10 cellular contexts compared by ENCODE assay signal in the genomic region with DNA sequence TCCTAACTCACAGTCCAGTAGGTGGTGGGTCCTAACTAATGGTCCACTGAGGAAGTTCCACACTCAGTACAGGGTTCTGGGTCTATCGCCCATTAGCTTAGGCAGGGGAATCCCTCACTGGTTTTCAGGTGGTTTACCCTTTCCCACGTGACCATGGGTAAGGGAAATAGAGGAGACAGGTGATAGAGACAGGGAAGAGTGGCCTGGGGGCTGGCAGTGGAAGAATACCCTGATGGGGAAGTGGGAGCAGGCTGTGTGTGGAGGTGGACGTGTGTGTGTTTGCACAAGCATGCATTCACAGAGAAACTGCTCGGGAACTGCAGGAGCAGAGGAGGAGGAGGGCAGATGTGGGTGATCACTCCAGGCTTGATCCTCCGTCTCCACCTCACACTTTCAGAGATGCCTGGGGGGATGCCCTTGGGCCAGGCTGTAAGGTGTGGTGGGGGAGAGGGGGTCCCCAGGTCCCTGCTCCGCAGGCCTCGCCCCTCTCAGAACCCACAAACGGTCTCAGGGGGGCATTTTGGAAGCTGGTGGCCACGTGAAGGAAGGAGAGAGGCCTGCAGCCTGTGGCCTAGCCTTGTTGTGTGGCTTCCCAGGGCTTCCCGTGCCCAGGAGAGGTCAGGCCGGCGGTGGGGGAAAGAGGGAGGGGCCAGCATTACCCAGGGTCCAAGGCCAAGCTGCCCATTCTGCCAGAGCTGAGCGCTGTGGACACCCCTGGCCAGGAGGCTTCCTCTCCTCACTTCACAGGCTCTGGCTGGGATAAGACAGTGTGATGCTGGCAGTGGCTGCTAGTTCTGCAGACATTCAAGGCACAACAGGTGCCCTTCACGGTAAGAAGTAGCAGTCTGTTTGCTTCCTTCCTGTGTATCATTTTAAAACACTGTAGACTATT.
DNase-seq lines count a peak whose midpoint lies in the region; ATAC-seq and TF ChIP-seq lines count a peak whose summit lies in the region.
"Had no signal": no experiment of that assay in that cellular context is flagged by ENCODE, and none has a peak within 500 bp of the region (broad histone marks: within the 10 kb centered on the region; RNA-seq: fewer than 3 reads in every experiment).

No MANE protein-coding gene starts in this region.

- H2BK5ac ChIP-seq in neuronal stem cell (ENCODE audit: low read length) = no peak overlapping the region

- H3K4me2 ChIP-seq in neuronal stem cell (ENCODE audit: insufficient read depth, low read length, poor library complexity, severe bottlenecking) (no peak overlapping the region), neural progenitor cell (no peak overlapping the region)

- H3K27ac Mint-ChIP-seq in central memory CD8-positive, alpha-beta T cell (ENCODE audit: low read depth) = peak overlapping the region; percentile 88
- H3K27ac Mint-ChIP-seq in neural progenitor cell = no peak overlapping the region

- H3K9ac ChIP-seq in neuronal stem cell (ENCODE audit: low read depth, low read length, poor library complexity) = no peak overlapping the region
- H3K9ac ChIP-seq in neural progenitor cell = no peak overlapping the region

- peak overlapping the region; percentile 43 for H2AK5ac ChIP-seq in neuronal stem cell (ENCODE audit: low read depth, low read length)

- peaks cover 0 to 14% of the 10 kb centered on the region in 2 donors for H3K36me3 ChIP-seq in neuronal stem cell (replicated peaks in 1 of 2; ENCODE audit: control insufficient read depth in 2 of 2, insufficient read depth in 2 of 2, low read length in 2 of 2)
- peaks cover 0 to 26% of the 10 kb centered on the region in 2 donors for H3K36me3 ChIP-seq in left lung
- peaks cover 8 to 95% (median 84%) of the 10 kb centered on the region in 4 donors for H3K36me3 ChIP-seq in stomach
- H3K36me3 ChIP-seq in neural progenitor cell = no peaks in the 10 kb centered on the region

- H3K27me3 ChIP-seq in neuronal stem cell (ENCODE audit: control insufficient read depth in 3 of 3, insufficient read depth in 3 of 3, low read depth in 1 of 3, low read length in 3 of 3) (no peaks in the 10 kb centered on the region), left lung (no peaks in the 10 kb centered on the region), stomach (no peaks in the 10 kb centered on the region), neural progenitor cell (no peaks in the 10 kb centered on the region)
- H3K27me3 ChIP-seq: sigmoid colon had no signal

- intact Hi-C loops in left lung (cut with DNase I) (no loop called here), stomach (cut with DNase I; ENCODE audit: low total_unique reads) (no loop called here)

- H4K8ac ChIP-seq in neuronal stem cell (ENCODE audit: low read depth, low read length) = no peak overlapping the region

- no peak overlapping the region for H3K4ac ChIP-seq in neuronal stem cell (ENCODE audit: low read length)

- no CpG with 5 or more reads among the region's 14 CpGs for WGBS in neuronal stem cell (ENCODE audit: extremely low coverage in 2 of 2, insufficient read length in 2 of 2, insufficient replicate concordance in 1 of 2), 2 donors
- 67 to 90% (median 82%) methylated on average over 11 to 14 of the region's 14 CpGs for WGBS in stomach, 5 donors

- H3K9me3 Mint-ChIP-seq in central memory CD8-positive, alpha-beta T cell = no peaks in the 10 kb centered on the region
- H3K9me3 Mint-ChIP-seq in neural progenitor cell = no peaks in the 10 kb centered on the region

- in situ Hi-C loops in GM13977 (cut with MboI; ENCODE audit: low pct_unique_long_range_greater_than_20kb, low sequenced_read_pairs, unreplicated experiment) = no loop called here

- H4K20me1 ChIP-seq in neural progenitor cell (ENCODE audit: low read depth) = no peaks in the 10 kb centered on the region

- peaks cover 22% of the 10 kb centered on the region for H3K36me3 Mint-ChIP-seq in central memory CD8-positive, alpha-beta T cell (ENCODE audit: insufficient read depth)
- peaks cover 2% of the 10 kb centered on the region for H3K36me3 Mint-ChIP-seq in neural progenitor cell

- TF ChIP-seq EP300 in stomach (IDR thresholded peaks at IDR 0.05) = no peak

- no peaks in the 10 kb centered on the region for H3K79me1 ChIP-seq in neuronal stem cell (ENCODE audit: low read depth, low read length)

- H3K4me1 ChIP-seq in neuronal stem cell (ENCODE audit: control insufficient read depth in 2 of 2, insufficient read depth in 1 of 2, low read depth in 1 of 2, low read length in 2 of 2) (peaks cover 6 to 17% of the 10 kb centered on the region in 2 donors), left lung (no peaks in the 10 kb centered on the region), stomach (no peaks in the 10 kb centered on the region), neural progenitor cell (peaks cover 34% of the 10 kb centered on the region)

- H3K14ac ChIP-seq in neuronal stem cell (ENCODE audit: low read length) = no peak overlapping the region

- H3K4me3 ChIP-seq in neuronal stem cell (ENCODE audit: low read length in 2 of 2) (no peak overlapping the region), left lung (no peak overlapping the region), stomach (no peak overlapping the region), neural progenitor cell (no peak overlapping the region)
- H3K4me3 ChIP-seq: sigmoid colon had no signal

- DNase-seq in GM13977 (ENCODE audit: low spot score) = peak; percentile 63
- DNase-seq in central memory CD8-positive, alpha-beta T cell (ENCODE audit: low spot score in 2 of 2) = no peak
- no peak for DNase-seq in neuronal stem cell (ENCODE audit: low spot score)
- no peak for DNase-seq in SHP77 treated with DMSO at 0.1 percent for 48 hours (lab: John Stamatoyannopoulos, UW)
- DNase-seq in left lung = no peak
- DNase-seq in stomach = no peak
- DNase-seq in neural progenitor cell (ENCODE audit: low spot score) = no peak
- DNase-seq: hypothalamus, sigmoid colon had no signal

- TF ChIP-seq CTCF in GM13977 (IDR thresholded peaks at IDR 0.05; ENCODE audit: extremely low read depth, insufficient read depth, missing control alignments) (no peak), left lung (IDR thresholded peaks at IDR 0.05) (no peak), stomach (IDR thresholded peaks at IDR 0.05) (no peak), neural progenitor cell (IDR thresholded peaks at IDR 0.05) (no peak)

- H3K9me3 ChIP-seq in neuronal stem cell (replicated peaks in 1 of 2; ENCODE audit: control insufficient read depth in 2 of 2, insufficient read depth in 1 of 2, low read depth in 1 of 2, low read length in 2 of 2) (peaks cover 0 to 5% of the 10 kb centered on the region in 2 donors), left lung (no peaks in the 10 kb centered on the region), stomach (no peaks in the 10 kb centered on the region), neural progenitor cell (ENCODE audit: low read depth) (no peaks in the 10 kb centered on the region)
- H3K9me3 ChIP-seq: sigmoid colon had no signal

- H3K4me3 Mint-ChIP-seq in central memory CD8-positive, alpha-beta T cell = no peak overlapping the region
- no peak overlapping the region for H3K4me3 Mint-ChIP-seq in neural progenitor cell

- peak overlapping the region; percentile 1 for H2BK120ac ChIP-seq in neuronal stem cell (ENCODE audit: low read depth, low read length)

- H3F3A ChIP-seq in neural progenitor cell (ENCODE audit: low read depth) = no peaks in the 10 kb centered on the region

- no peak overlapping the region for H4K91ac ChIP-seq in neuronal stem cell (ENCODE audit: low read depth, low read length, poor library complexity)

- H2BK12ac ChIP-seq in neuronal stem cell (ENCODE audit: low read length) = no peak overlapping the region

- TF ChIP-seq POLR2A in stomach (IDR thresholded peaks at IDR 0.05) = no peak

- ATAC-seq in HG02642 (IDR thresholded peaks at IDR 0.05; ENCODE audit: poor library complexity, unreplicated experiment) (peak; percentile 50), left lung (no peak)
- no peak for ATAC-seq in central memory CD8-positive, alpha-beta T cell (replicated peaks; ENCODE audit: extremely low read depth, poor library complexity, severe bottlenecking)

- H2AFZ ChIP-seq in neuronal stem cell (ENCODE audit: low read length) (no peak overlapping the region), neural progenitor cell (replicated peaks) (no peak overlapping the region)

- no peak overlapping the region for H2BK15ac ChIP-seq in neuronal stem cell (ENCODE audit: low read length)

- peak overlapping the region; percentile 44 for H3K18ac ChIP-seq in neuronal stem cell (ENCODE audit: low read length)

- H3K27me3 Mint-ChIP-seq in central memory CD8-positive, alpha-beta T cell = no peaks in the 10 kb centered on the region
- peaks cover 7% of the 10 kb centered on the region for H3K27me3 Mint-ChIP-seq in neural progenitor cell (ENCODE audit: insufficient read depth, low read depth)

- H3K4me1 Mint-ChIP-seq in central memory CD8-positive, alpha-beta T cell = peaks cover 12% of the 10 kb centered on the region
- H3K4me1 Mint-ChIP-seq in neural progenitor cell = peaks cover 28% of the 10 kb centered on the region

- no peaks in the 10 kb centered on the region for H3K79me2 ChIP-seq in neural progenitor cell (ENCODE audit: low read depth)

- H3K23ac ChIP-seq in neuronal stem cell (ENCODE audit: low read depth, low read length, poor library complexity) = no peak overlapping the region

- H3K27ac ChIP-seq in neuronal stem cell (replicated peaks; ENCODE audit: low read length) (no peak overlapping the region), left lung (no peak overlapping the region), stomach (no peak overlapping the region), neural progenitor cell (no peak overlapping the region)
- H3K27ac ChIP-seq: sigmoid colon had no signal
